ENCODE assay signal across 8 cellular contexts in the genomic region with DNA sequence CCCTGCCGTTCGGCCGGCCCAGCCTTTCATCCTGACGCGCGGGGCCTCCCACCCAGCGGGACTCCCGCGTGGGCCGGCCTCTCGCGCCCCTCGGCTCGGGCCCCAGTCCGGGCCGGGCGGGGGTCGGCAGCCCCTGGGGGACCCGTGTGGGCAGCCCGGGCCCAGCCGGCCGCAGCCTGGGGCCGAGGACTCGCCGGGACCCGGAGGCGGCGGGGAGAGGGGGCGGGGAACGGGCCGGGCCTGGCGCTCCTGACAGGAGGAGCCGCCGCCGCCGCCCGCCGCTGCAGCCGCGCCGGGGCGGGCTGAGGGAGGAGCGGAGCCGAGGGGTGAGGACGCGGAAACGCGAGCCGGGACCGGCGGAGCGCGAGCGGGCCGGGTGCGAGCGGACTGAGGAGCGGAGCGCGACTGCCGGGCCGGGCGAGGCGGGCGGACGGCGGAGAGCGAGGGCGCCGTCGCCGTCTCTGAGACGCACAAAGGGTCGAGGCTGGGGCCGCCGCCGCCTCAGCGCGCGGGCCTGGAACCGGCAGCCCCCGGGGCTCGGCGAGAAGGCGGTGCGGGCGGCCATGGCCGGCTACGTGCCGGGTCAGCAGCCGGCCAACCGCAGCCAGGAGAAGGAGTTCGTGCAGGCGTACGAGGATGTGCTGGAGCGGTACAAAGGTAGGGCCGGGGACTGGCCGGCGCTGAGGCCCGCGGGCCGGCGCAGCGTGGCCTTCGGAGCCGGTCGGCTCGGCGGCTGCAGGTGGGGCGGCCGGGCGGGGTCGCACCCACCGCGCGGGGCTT.
DNase-seq lines count a peak whose midpoint lies in the region; ATAC-seq and TF ChIP-seq lines count a peak whose summit lies in the region.

No MANE protein-coding gene starts in this region.

- H3K36me3 Mint-ChIP-seq in activated T-cell treated with anti-CD3 and anti-CD28 coated beads, Interleukin-2, amount 50 U/mL, for 72 hours (ENCODE audit: insufficient read depth in 2 of 2), result no peaks in the 10 kb centered on the region
- H3K36me3 Mint-ChIP-seq in naive B cell, result no peaks in the 10 kb centered on the region

- DNase-seq in EH (ENCODE audit: low read depth), result peak; percentile 75
- DNase-seq in HFF-Myc (ENCODE audit: extremely low read depth, low read depth), result no peak
- peak; percentile 60 for DNase-seq in NCI-H69 (lab: John Stamatoyannopoulos, UW)
- DNase-seq in activated T-cell treated with anti-CD3 and anti-CD28 coated beads, Interleukin-2, amount 50 U/mL, for 72 hours, result peak; percentile 76 to 79
- DNase-seq in fibroblast of gingiva (ENCODE audit: low read depth), result peak; percentile 67
- peak; percentile 50 for DNase-seq in naive B cell

- no peak overlapping the region for H3K27ac Mint-ChIP-seq in activated T-cell treated with anti-CD3 and anti-CD28 coated beads, Interleukin-2, amount 50 U/mL, for 72 hours
- peak overlapping the region in 1 of 6 donors; percentile 74 for H3K27ac Mint-ChIP-seq in naive B cell

- H3K4me1 Mint-ChIP-seq in activated T-cell treated with anti-CD3 and anti-CD28 coated beads, Interleukin-2, amount 50 U/mL, for 72 hours (ENCODE audit: low read depth), result peaks cover 43% of the 10 kb centered on the region
- peaks cover 31 to 45% (median 37%) of the 10 kb centered on the region in 3 donors for H3K4me1 Mint-ChIP-seq in naive B cell

- peak overlapping the region; percentile 82 for H3K4me3 ChIP-seq in HFF-Myc (replicated peaks; ENCODE audit: low read depth, low read length)

- peaks cover 9% of the 10 kb centered on the region for H3K27me3 Mint-ChIP-seq in activated T-cell treated with anti-CD3 and anti-CD28 coated beads, Interleukin-2, amount 50 U/mL, for 72 hours (ENCODE audit: low read depth)
- H3K27me3 Mint-ChIP-seq in naive B cell, result no peaks in the 10 kb centered on the region

- H3K27ac ChIP-seq in temporal lobe (ENCODE audit: low read depth, low read length), result peak overlapping the region; percentile 87

- no peak for TF ChIP-seq CTCF in HFF-Myc (IDR thresholded peaks at IDR 0.05; ENCODE audit: low read depth, low read length, missing control alignments)

- H3K4me3 Mint-ChIP-seq in activated T-cell treated with anti-CD3 and anti-CD28 coated beads, Interleukin-2, amount 50 U/mL, for 72 hours, result peak overlapping the region in 1 of 2 donors; percentile 89
- H3K4me3 Mint-ChIP-seq in naive B cell, result peak overlapping the region in 5 of 8 donors; percentile 33 to 93 (median 61)

- ATAC-seq in activated T-cell treated with anti-CD3 and anti-CD28 coated beads, Interleukin-2, amount 50 U/mL, for 72 hours (replicated peaks in 1 of 2), result peak; percentile 84
- peak; percentile 27 to 30 for ATAC-seq in naive B cell (ENCODE audit: low read depth in 2 of 2)
- ATAC-seq in GM18517 (IDR thresholded peaks at IDR 0.05; ENCODE audit: unreplicated experiment), result no peak

- no peaks in the 10 kb centered on the region for H3K9me3 Mint-ChIP-seq in activated T-cell treated with anti-CD3 and anti-CD28 coated beads, Interleukin-2, amount 50 U/mL, for 72 hours
- no peaks in the 10 kb centered on the region for H3K9me3 Mint-ChIP-seq in naive B cell
